In genomic region chr3:169186596-169186995, GRCh38 we compare ENCODE assay signal across 16 cellular contexts.
A peak's percentile ranks its signal among the peaks of the same experiment; 100 is the strongest.
DNase-seq lines count a peak whose midpoint lies in the region; ATAC-seq and TF ChIP-seq lines count a peak whose summit lies in the region.
"Had no signal": no experiment of that assay in that cellular context is flagged by ENCODE, and none has a peak within 500 bp of the region (broad histone marks: within the 10 kb centered on the region; RNA-seq: fewer than 3 reads in every experiment).

No MANE protein-coding gene starts in this region.

- no peaks in the 10 kb centered on the region for H3K4me1 Mint-ChIP-seq in activated CD8-positive, alpha-beta memory T cell treated with anti-CD3 and anti-CD28 coated beads, Interleukin-2, amount 10 ng/mL, durations not matched to agents 7 days and 5 days
- H3K4me1 Mint-ChIP-seq in immature natural killer cell = no peaks in the 10 kb centered on the region
- H3K4me1 Mint-ChIP-seq: CD8-positive, alpha-beta memory T cell had no signal

- H3K9me3 Mint-ChIP-seq in activated CD8-positive, alpha-beta memory T cell treated with anti-CD3 and anti-CD28 coated beads, Interleukin-2, amount 10 ng/mL, durations not matched to agents 7 days and 5 days (ENCODE audit: low read depth) = no peaks in the 10 kb centered on the region
- H3K9me3 Mint-ChIP-seq in immature natural killer cell = peaks cover 0 to 10% (median 3%) of the 10 kb centered on the region in 6 donors

- peaks cover 0 to 2% (median 0%) of the 10 kb centered on the region in 3 donors for H3K27me3 ChIP-seq in psoas muscle (ENCODE audit: insufficient read depth in 3 of 3, low read length in 2 of 3)
- H3K27me3 ChIP-seq: BLaER1 had no signal

- no peaks in the 10 kb centered on the region for H3K4me1 ChIP-seq in mucosa of descending colon (ENCODE audit: low read depth)
- H3K4me1 ChIP-seq in psoas muscle = no peaks in the 10 kb centered on the region
- H3K4me1 ChIP-seq: BLaER1, Caco-2 had no signal

- H3K27ac ChIP-seq in psoas muscle = no peak overlapping the region
- H3K27ac ChIP-seq: 22Rv1, BLaER1 had no signal

- DNase-seq in NCI-H82 (lab: John Stamatoyannopoulos, UW) (peak; percentile 59), NCI-H82 treated with DMSO at 0.1 percent for 48 hours (lab: John Stamatoyannopoulos, UW; ENCODE audit: unreplicated experiment) (no peak), epithelial cell of proximal tubule (ENCODE audit: low read depth) (peak; percentile 30), mucosa of descending colon (no peak), psoas muscle (no peak), immature natural killer cell (no peak)
- no peak for DNase-seq in activated CD8-positive, alpha-beta memory T cell treated with anti-CD3 and anti-CD28 coated beads, Interleukin-2, amount 10 ng/mL, durations not matched to agents 7 days and 5 days
- DNase-seq: AML-193; Caco-2; CD8-positive, alpha-beta memory T cell; DMS53; GF-D8; HCEC 1CT had no signal

- CTCF ChIA-PET in activated CD8-positive, alpha-beta memory T cell treated with anti-CD3 and anti-CD28 coated beads, Interleukin-2, amount 10 ng/mL, durations not matched to agents 7 days and 5 days (lab: Charles Lee) = no interaction called here

- H3K27me3 Mint-ChIP-seq in activated CD8-positive, alpha-beta memory T cell treated with anti-CD3 and anti-CD28 coated beads, Interleukin-2, amount 10 ng/mL, durations not matched to agents 7 days and 5 days = no peaks in the 10 kb centered on the region
- H3K27me3 Mint-ChIP-seq in immature natural killer cell (ENCODE audit: low read depth in 3 of 3) = peaks cover 0 to 3% (median 2%) of the 10 kb centered on the region in 3 donors
- H3K27me3 Mint-ChIP-seq: CD8-positive, alpha-beta memory T cell had no signal

- no peaks in the 10 kb centered on the region for H3K36me3 Mint-ChIP-seq in activated CD8-positive, alpha-beta memory T cell treated with anti-CD3 and anti-CD28 coated beads, Interleukin-2, amount 10 ng/mL, durations not matched to agents 7 days and 5 days
- peaks cover 0 to 5% (median 0%) of the 10 kb centered on the region in 3 donors for H3K36me3 Mint-ChIP-seq in immature natural killer cell
- H3K36me3 Mint-ChIP-seq: CD8-positive, alpha-beta memory T cell had no signal

- H3K4me3 Mint-ChIP-seq in activated CD8-positive, alpha-beta memory T cell treated with anti-CD3 and anti-CD28 coated beads, Interleukin-2, amount 10 ng/mL, durations not matched to agents 7 days and 5 days = no peak overlapping the region
- H3K4me3 Mint-ChIP-seq in immature natural killer cell = no peak overlapping the region
- H3K4me3 Mint-ChIP-seq: CD8-positive, alpha-beta memory T cell had no signal

- WGBS in psoas muscle, 3 donors = 54 to 57% (median 55%) methylated on average over 3 of the region's 3 CpGs

- no peaks in the 10 kb centered on the region for H3K36me3 ChIP-seq in mucosa of descending colon (ENCODE audit: low read depth)
- no peaks in the 10 kb centered on the region for H3K36me3 ChIP-seq in psoas muscle (ENCODE audit: insufficient read depth in 1 of 2, low read depth in 1 of 2)
- H3K36me3 ChIP-seq: BLaER1 had no signal

- H3K9me3 ChIP-seq in mucosa of descending colon = no peaks in the 10 kb centered on the region
- no peaks in the 10 kb centered on the region for H3K9me3 ChIP-seq in psoas muscle
- H3K9me3 ChIP-seq: BLaER1, Caco-2 had no signal

- intact Hi-C loops in mucosa of descending colon (cut with DNase I, micrococcal nuclease) = no loop called here
- intact Hi-C loops in psoas muscle (cut with DNase I) = no loop called here

- H3K27ac Mint-ChIP-seq in activated CD8-positive, alpha-beta memory T cell treated with anti-CD3 and anti-CD28 coated beads, Interleukin-2, amount 10 ng/mL, durations not matched to agents 7 days and 5 days = no peak overlapping the region
- H3K27ac Mint-ChIP-seq in immature natural killer cell = no peak overlapping the region
- H3K27ac Mint-ChIP-seq: CD8-positive, alpha-beta memory T cell had no signal

- TF ChIP-seq CTCF in epithelial cell of proximal tubule (conservative IDR thresholded peaks at IDR 0.05; ENCODE audit: low read depth, low read length) (no peak), mucosa of descending colon (IDR thresholded peaks at IDR 0.05) (no peak), psoas muscle (IDR thresholded peaks at IDR 0.05) (no peak)

- H3K4me3 ChIP-seq in epithelial cell of proximal tubule (ENCODE audit: low read depth, low read length) = no peak overlapping the region
- H3K4me3 ChIP-seq in mucosa of descending colon = no peak overlapping the region
- no peak overlapping the region for H3K4me3 ChIP-seq in psoas muscle
- H3K4me3 ChIP-seq: BLaER1 had no signal

- peak; percentile 26 for ATAC-seq in mucosa of descending colon
- no peak for ATAC-seq in activated CD8-positive, alpha-beta memory T cell treated with anti-CD3 and anti-CD28 coated beads, Interleukin-2, amount 10 ng/mL, durations not matched to agents 7 days and 5 days
- no peak for ATAC-seq in psoas muscle
- ATAC-seq: HepG2 had no signal

Comparison
In these comparisons a context has a peak if more than half of its experiments do, and no peak if none do; other contexts are left out.
1. DNase-seq: peak in NCI-H82 (single experiment) and epithelial cell of proximal tubule (single experiment); none in NCI-H82 treated with DMSO at 0.1 percent for 48 hours (single experiment), mucosa of descending colon (0 of 3), activated CD8-positive, alpha-beta memory T cell treated with anti-CD3 and anti-CD28 coated beads, Interleukin-2, amount 10 ng/mL, durations not matched to agents 7 days and 5 days (single experiment), psoas muscle (0 of 2) and immature natural killer cell (0 of 3).